Comparison of ENCODE assay signal across 8 cellular contexts in the genomic region with DNA sequence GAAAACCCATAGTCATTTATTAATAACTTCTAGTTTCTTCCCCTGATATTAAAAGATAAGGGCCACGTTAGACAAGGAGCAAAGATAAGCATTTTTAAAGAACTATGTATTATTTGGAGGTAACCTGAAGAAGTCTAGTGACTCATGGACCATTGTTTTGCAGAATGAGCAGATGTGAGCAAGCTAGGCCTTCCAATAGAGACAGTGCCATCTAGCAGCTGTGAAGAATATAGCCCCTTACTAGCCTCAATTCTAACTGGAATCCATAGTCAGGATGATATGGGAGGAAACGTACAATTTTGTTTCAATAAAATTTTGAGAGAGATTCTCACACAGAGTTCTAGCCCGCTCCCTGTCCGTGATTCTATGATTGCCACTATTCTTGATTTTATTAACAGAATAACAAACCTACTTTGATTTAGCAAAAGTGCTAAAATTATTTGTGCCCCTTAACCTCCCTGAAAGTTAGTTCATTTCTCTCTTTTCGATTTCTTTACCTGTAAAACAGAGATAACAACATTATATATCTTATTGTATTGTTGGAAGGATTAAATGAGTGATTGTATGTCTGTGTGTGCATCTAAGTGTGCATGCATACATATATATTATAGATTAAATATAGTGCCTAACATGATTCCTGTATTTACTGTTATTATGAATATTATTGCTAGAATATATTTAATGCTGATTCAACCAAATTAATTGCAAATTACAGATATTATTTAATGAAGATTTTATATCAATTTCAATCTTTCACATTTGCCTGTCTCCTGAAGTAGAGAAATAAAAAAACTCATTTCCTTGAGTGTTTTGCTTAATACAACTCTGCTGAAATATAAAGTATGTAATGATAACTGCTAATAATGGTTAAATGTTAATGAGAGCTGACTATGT. TPM values are rescaled to one million over a fixed set of nuclear protein-coding genes. Genes with fewer than 3 reads are reported as not detected.
A peak's percentile ranks its signal among the peaks of the same experiment; 100 is the strongest.
DNase-seq lines count a peak whose midpoint lies in the region; ATAC-seq and TF ChIP-seq lines count a peak whose summit lies in the region.

No MANE protein-coding gene starts in this region.

- peak; percentile 72 for ATAC-seq in HG02763 (IDR thresholded peaks at IDR 0.05; ENCODE audit: unreplicated experiment)

- TF ChIP-seq POLR2A in uterus (IDR thresholded peaks at IDR 0.05) = no peak

- H3K36me3 ChIP-seq in uterus = no peaks in the 10 kb centered on the region

- H3K27ac ChIP-seq in 22Rv1 = no peak overlapping the region
- H3K27ac ChIP-seq in uterus = no peak overlapping the region

- no peaks in the 10 kb centered on the region for H3K9me3 ChIP-seq in uterus

- TF ChIP-seq CTCF in 22Rv1 (IDR thresholded peaks at IDR 0.05) = peak; percentile 92
- TF ChIP-seq CTCF in GM12864 (IDR thresholded peaks at IDR 0.05; ENCODE audit: low read depth, low read length, missing control alignments) = peak; percentile 62
- TF ChIP-seq CTCF in uterus (IDR thresholded peaks at IDR 0.05) = peak in 3 of 4 experiments; percentile 31 to 53 (median 38)

- intact Hi-C loops in uterus (cut with DNase I; ENCODE audit: low total_unique reads) = no loop called here

- no peaks in the 10 kb centered on the region for H3K27me3 ChIP-seq in uterus

- no peaks in the 10 kb centered on the region for H3K4me1 ChIP-seq in uterus

- no peak overlapping the region for H3K4me3 ChIP-seq in GM12864 (ENCODE audit: low read depth, low read length)
- H3K4me3 ChIP-seq in uterus = no peak overlapping the region

- DNase-seq in GM12864 (ENCODE audit: low read depth) (no peak), NCI-H1694 (lab: John Stamatoyannopoulos, UW) (peak; percentile 42), amniotic stem cell (lab: John Stamatoyannopoulos, UW) (peak; percentile 31), iris pigment epithelial cell (ENCODE audit: low read depth) (peak; percentile 80), uterus (no peak), GM19240 (ENCODE audit: insufficient read length, low spot score) (no peak)

RNA-seq across cellular contexts. Expression of a gene that starts 22.7 kb away (rescaled TPM):
- total RNA-seq in uterus = not detected

RNA-seq across cellular contexts. Expression of a gene that starts 48.1 kb away (rescaled TPM):
- 10 to 100 TPM; 11.2 to 35.2 (median 19.0) TPM for total RNA-seq in uterus

RNA-seq across cellular contexts. Expression of a gene that starts 53.4 kb away (rescaled TPM):
- total RNA-seq in uterus = 10 to 100 TPM in 2 of 4 donors, 1 to 10 TPM in 2; 5.9 to 17.4 (median 10.2) TPM

Comparison
In these comparisons a context has a peak if more than half of its experiments do, and no peak if none do; other contexts are left out.
1. CTCF ChIP-seq: peak in every context shown above with its lines; median percentile 92 in 22Rv1; 62 in GM12864; 38 in uterus.
2. DNase-seq: peak in NCI-H1694 (single experiment), amniotic stem cell (single experiment) and iris pigment epithelial cell (single experiment); none in GM12864 (single experiment), uterus (0 of 2) and GM19240 (single experiment).